ENCODE assay signal across 27 cellular contexts in genomic region chr5:96331681-96332361, GRCh38.
DNase-seq lines count a peak whose midpoint lies in the region; ATAC-seq and TF ChIP-seq lines count a peak whose summit lies in the region.
"Had no signal": no experiment of that assay in that cellular context is flagged by ENCODE, and none has a peak within 500 bp of the region (broad histone marks: within the 10 kb centered on the region; RNA-seq: fewer than 3 reads in every experiment).

No MANE protein-coding gene starts in this region.

- H3K27me3 Mint-ChIP-seq in CD14-positive monocyte (ENCODE audit: low read depth in 3 of 3) (peaks cover 0 to 3% (median 2%) of the 10 kb centered on the region in 3 donors), progenitor cell of endocrine pancreas (no peaks in the 10 kb centered on the region)

- ATAC-seq in left colon (peak; percentile 82), GM18519 (IDR thresholded peaks at IDR 0.05; ENCODE audit: low FRiP score, unreplicated experiment) (no peak)
- ATAC-seq: effector memory CD8-positive, alpha-beta T cell; naive thymus-derived CD4-positive, alpha-beta T cell had no signal

- no peak for TF ChIP-seq CTCF in CD14-positive monocyte (IDR thresholded peaks at IDR 0.05)
- TF ChIP-seq CTCF in LNCaP clone FGC (IDR thresholded peaks at IDR 0.05; ENCODE audit: control insufficient read depth, extremely low read depth, insufficient read depth), result no peak
- TF ChIP-seq CTCF in progenitor cell of endocrine pancreas (IDR thresholded peaks at IDR 0.05; ENCODE audit: unreplicated experiment), result no peak
- TF ChIP-seq CTCF in GM13976 (IDR thresholded peaks at IDR 0.05; ENCODE audit: borderline replicate concordance, control extremely low read depth, extremely low read depth, insufficient read depth, missing control alignments), result no peak

- no peak overlapping the region for H3K4me3 ChIP-seq in LNCaP clone FGC (ENCODE audit: low read depth, low read length)
- H3K4me3 ChIP-seq: skin epidermis, suprapubic skin, upper lobe of right lung had no signal

- DNase-seq in CD14-positive monocyte (ENCODE audit: low spot score), result no peak
- peak; percentile 84 for DNase-seq in LNCaP clone FGC (ENCODE audit: low read depth)
- DNase-seq in left colon, result no peak
- DNase-seq in progenitor cell of endocrine pancreas (ENCODE audit: low spot score, unreplicated experiment), result no peak
- no peak for DNase-seq in hypothalamus (lab: John Stamatoyannopoulos, UW)
- no peak for DNase-seq in GM13976 (ENCODE audit: low spot score)
- DNase-seq in T-helper 1 cell, result no peak
- DNase-seq: activated CD4-positive, alpha-beta T cell treated with anti-CD3 and anti-CD28 coated beads for 48 hours; activated effector memory CD4-positive, alpha-beta T cell treated with anti-CD3 and anti-CD28 coated beads, Interleukin-2, amount 50 U/mL, for 16 hours; activated naive CD8-positive, alpha-beta T cell treated with anti-CD3 and anti-CD28 coated beads for 36 hours; activated T-cell treated with anti-CD3 and anti-CD28 coated beads, Interleukin-2, amount 50 U/mL, for 24 hours; Calu3; DND-41; effector memory CD8-positive, alpha-beta T cell; left ventricle myocardium superior; naive thymus-derived CD4-positive, alpha-beta T cell; NCI-H1436; NCI-H2081; NCI-H226; occipital lobe; SIG-M5; stimulated activated naive CD4-positive, alpha-beta T cell; upper lobe of right lung had no signal

- H3K9me3 Mint-ChIP-seq in CD14-positive monocyte, result no peaks in the 10 kb centered on the region
- H3K9me3 Mint-ChIP-seq in progenitor cell of endocrine pancreas (ENCODE audit: low read depth), result no peaks in the 10 kb centered on the region
- H3K9me3 Mint-ChIP-seq: activated naive CD8-positive, alpha-beta T cell treated with anti-CD3 and anti-CD28 coated beads for 36 hours; activated T-cell treated with anti-CD3 and anti-CD28 coated beads, Interleukin-2, amount 50 U/mL, for 24 hours; effector memory CD8-positive, alpha-beta T cell; mesothelial cell of epicardium; naive thymus-derived CD4-positive, alpha-beta T cell had no signal

- H3K4me3 Mint-ChIP-seq in CD14-positive monocyte, result no peak overlapping the region
- peak overlapping the region; percentile 25 for H3K4me3 Mint-ChIP-seq in progenitor cell of endocrine pancreas (ENCODE audit: low read depth)
- H3K4me3 Mint-ChIP-seq: activated naive CD8-positive, alpha-beta T cell treated with anti-CD3 and anti-CD28 coated beads for 36 hours; activated T-cell treated with anti-CD3 and anti-CD28 coated beads, Interleukin-2, amount 50 U/mL, for 24 hours; effector memory CD8-positive, alpha-beta T cell; mesothelial cell of epicardium; naive thymus-derived CD4-positive, alpha-beta T cell had no signal

- no peaks in the 10 kb centered on the region for H3K36me3 Mint-ChIP-seq in CD14-positive monocyte
- no peaks in the 10 kb centered on the region for H3K36me3 Mint-ChIP-seq in progenitor cell of endocrine pancreas (ENCODE audit: insufficient read depth)
- H3K36me3 Mint-ChIP-seq: activated naive CD8-positive, alpha-beta T cell treated with anti-CD3 and anti-CD28 coated beads for 36 hours; mesothelial cell of epicardium; naive thymus-derived CD4-positive, alpha-beta T cell had no signal

- H3K4me1 Mint-ChIP-seq in CD14-positive monocyte (peaks cover 21% of the 10 kb centered on the region), progenitor cell of endocrine pancreas (ENCODE audit: low read depth) (peaks cover 45% of the 10 kb centered on the region)

- H3K27ac Mint-ChIP-seq in CD14-positive monocyte (peak overlapping the region in 5 of 7 donors; percentile 8 to 63 (median 46)), progenitor cell of endocrine pancreas (peak overlapping the region; percentile 75)
- H3K27ac Mint-ChIP-seq: activated naive CD8-positive, alpha-beta T cell treated with anti-CD3 and anti-CD28 coated beads for 36 hours; activated T-cell treated with anti-CD3 and anti-CD28 coated beads, Interleukin-2, amount 50 U/mL, for 24 hours; effector memory CD8-positive, alpha-beta T cell; mesothelial cell of epicardium; naive thymus-derived CD4-positive, alpha-beta T cell had no signal

- intact Hi-C loops in CD14-positive monocyte (cut with micrococcal nuclease) (loop anchor here in 1 of 2 donors (10.0 kb wide), 1 partner anchor 367 kb away; the partner anchor contains the start of gene ELL2), left colon (cut with DNase I, micrococcal nuclease) (loop anchor here in 1 of 2 donors (10.0 kb wide), 1 partner anchor 557 kb away; no protein-coding TSS in a partner anchor)

- in situ Hi-C loops in GM13976 (cut with MboI; ENCODE audit: low sequenced_read_pairs, unreplicated experiment), result loop anchor here (25.0 kb wide), 1 partner anchor 670 kb away; no protein-coding TSS in a partner anchor
